1 cellular context compared by ENCODE assay signal in the genomic region with DNA sequence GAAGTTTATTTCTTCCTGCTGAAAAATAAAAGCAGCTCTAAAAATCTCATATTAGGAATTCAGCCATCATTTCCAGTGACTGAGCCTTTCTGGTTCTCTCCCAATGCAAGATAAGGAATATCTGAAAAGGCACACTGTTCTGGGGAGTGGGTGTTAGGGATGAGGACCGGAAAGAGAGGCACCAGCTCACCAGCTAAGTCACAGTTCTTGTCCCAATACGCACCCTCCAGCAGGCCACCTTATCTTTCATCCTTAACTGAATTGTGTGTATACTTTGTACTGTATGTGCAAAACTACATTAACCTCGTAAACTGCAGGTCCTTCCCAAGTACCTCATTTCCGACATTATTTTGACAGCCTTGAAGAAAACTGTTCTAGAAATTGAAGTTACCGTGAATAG.
TF ChIP-seq lines count a peak whose summit lies in the region.

No MANE protein-coding gene starts in this region.

TF ChIP-seq in K562, 482 proteins besides CTCF, POLR2A, EP300 and RAD21 (continues in another document):
- TF ChIP-seq MEIS2 (IDR thresholded peaks at IDR 0.05; ENCODE audit: partially characterized antibody) (no peak), BCOR (IDR thresholded peaks at IDR 0.05) (peak; percentile 28; the same call in 1 of the 2 replicates), CTBP1 (IDR thresholded peaks at IDR 0.05; ENCODE audit: borderline replicate concordance) (peak; percentile 39; the same call in 1 of the 2 replicates), ARNT (IDR thresholded peaks at IDR 0.05) (0 out of 4 replicates have a peak, but pooled peaks of 1 of the 2 experiments have one; percentile 25), NRF1 (conservative IDR thresholded peaks at IDR 0.05 in 1 of 2, IDR thresholded peaks at IDR 0.05 in 1 of 2) (peak; percentile 69 to 71), SMARCA4 (IDR thresholded peaks at IDR 0.05) (peak; percentile 86), RBM14 (IDR thresholded peaks at IDR 0.05; ENCODE audit: borderline replicate concordance, insufficient read depth, low read depth, low read length) (no peak), STAT5A (IDR thresholded peaks at IDR 0.05; ENCODE audit: borderline replicate concordance, low read length) (peak; percentile 40; the same call in 1 of the 2 replicates), MYNN (IDR thresholded peaks at IDR 0.05) (0 out of 2 replicates have a peak, but pooled peaks have one; percentile 25), MYNN (CRISPR knock-in tag; IDR thresholded peaks at IDR 0.05) (no peak), HDAC3 (IDR thresholded peaks at IDR 0.05; ENCODE audit: borderline replicate concordance, partially characterized antibody) (peak; percentile 30), NCOR1 (IDR thresholded peaks at IDR 0.05) (peak; percentile 85), MYC (IDR thresholded peaks at IDR 0.05; ENCODE audit: low read depth, low read length) (peak; percentile 35; the same call in 1 of the 2 replicates), MYC (CRISPR knock-in tag; IDR thresholded peaks at IDR 0.05; ENCODE audit: borderline replicate concordance, low read depth) (no peak), CC2D1A (IDR thresholded peaks at IDR 0.05) (peak; percentile 64; the same call in 1 of the 2 replicates), ETV5 (CRISPR knock-in tag; IDR thresholded peaks at IDR 0.05; ENCODE audit: low read depth) (peak; percentile 87), HDAC2 (IDR thresholded peaks at IDR 0.05) (peak; percentile 74), FOXM1 (IDR thresholded peaks at IDR 0.05; ENCODE audit: low read depth) (peak; percentile 31; the same call in 1 of the 2 replicates), FOXM1 (CRISPR knock-in tag; IDR thresholded peaks at IDR 0.05; ENCODE audit: low read depth) (no peak), POLR2AphosphoS5 (IDR thresholded peaks at IDR 0.05; ENCODE audit: control insufficient read depth, insufficient read depth, low read depth, low read length) (peak; percentile 48; the same call in 1 of the 2 replicates), ZNF143 (CRISPR knock-in tag; IDR thresholded peaks at IDR 0.05) (no peak), SMARCE1 (IDR thresholded peaks at IDR 0.05) (peak; percentile 75; the same call in 1 of the 2 replicates), GATA2 (CRISPR knock-in tag; IDR thresholded peaks at IDR 0.05) (no peak), DPF2 (IDR thresholded peaks at IDR 0.05) (peak; percentile 91), JUND (IDR thresholded peaks at IDR 0.05; ENCODE audit: borderline replicate concordance, low read depth, low read length) (peak; percentile 65; the same call in 1 of the 2 replicates), JUND (tag; IDR thresholded peaks at IDR 0.05; ENCODE audit: borderline replicate concordance, low read depth, low read length) (peak; percentile 30; the same call in 1 of the 3 replicates), YBX1 (IDR thresholded peaks at IDR 0.05) (no peak), MCM3 (IDR thresholded peaks at IDR 0.05) (no peak), NCOA1 (IDR thresholded peaks at IDR 0.05; ENCODE audit: low read depth) (peak; percentile 74; the same call in 1 of the 2 replicates), MTA3 (IDR thresholded peaks at IDR 0.05; ENCODE audit: borderline replicate concordance) (peak; percentile 39; the same call in 1 of the 2 replicates), NFE2 (IDR thresholded peaks at IDR 0.05; ENCODE audit: low read depth) (peak; percentile 41), TBL1XR1 (IDR thresholded peaks at IDR 0.05; ENCODE audit: low read length in 2 of 2) (peak in 1 of 2 experiments; percentile 82; a peak in 2 of 4 replicates), ETV1 (tag; conservative IDR thresholded peaks at IDR 0.05; ENCODE audit: low read depth) (peak; percentile 64; the same call in 1 of the 2 replicates), NFIC (IDR thresholded peaks at IDR 0.05) (peak; percentile 60), KLF16 (IDR thresholded peaks at IDR 0.05) (peak; percentile 65; the same call in 1 of the 2 replicates), PTRF (tag; IDR thresholded peaks at IDR 0.05) (no peak), TCF3 (CRISPR knock-in tag; IDR thresholded peaks at IDR 0.05) (peak; percentile 88), CREM (IDR thresholded peaks at IDR 0.05; ENCODE audit: low read depth) (peak; percentile 52; the same call in 1 of the 2 replicates), LEF1 (IDR thresholded peaks at IDR 0.05) (peak; percentile 27; the same call in 1 of the 2 replicates), KLF13 (tag; IDR thresholded peaks at IDR 0.05; ENCODE audit: borderline replicate concordance, low read depth) (no peak), NBN (IDR thresholded peaks at IDR 0.05; ENCODE audit: low read depth) (peak; percentile 69; the same call in 1 of the 2 replicates), SOX6 (IDR thresholded peaks at IDR 0.05) (peak; percentile 55), ARID1B (IDR thresholded peaks at IDR 0.05) (peak; percentile 93), GABPA (tag; conservative IDR thresholded peaks at IDR 0.05; ENCODE audit: low read depth) (0 out of 2 replicates have a peak, but pooled peaks have one; percentile 18), CCNT2 (IDR thresholded peaks at IDR 0.05; ENCODE audit: borderline replicate concordance, extremely low read depth, insufficient read length, low read depth, low read length) (peak; percentile 51), ZNF354B (CRISPR knock-in tag; IDR thresholded peaks at IDR 0.05) (no peak), NEUROD1 (IDR thresholded peaks at IDR 0.05; ENCODE audit: borderline replicate concordance, low read depth, low read length, partially characterized antibody) (peak; percentile 40), EGR1 (conservative IDR thresholded peaks at IDR 0.05) (peak; percentile 91), CBFA2T2 (conservative IDR thresholded peaks at IDR 0.05) (peak; percentile 84), MTA1 (IDR thresholded peaks at IDR 0.05; ENCODE audit: borderline replicate concordance) (0 out of 2 replicates have a peak, but pooled peaks have one; percentile 14), KDM1A (IDR thresholded peaks at IDR 0.05) (peak; percentile 81 to 82), TAL1 (IDR thresholded peaks at IDR 0.05) (peak; percentile 83)
- TF ChIP-seq, protein P1, sequence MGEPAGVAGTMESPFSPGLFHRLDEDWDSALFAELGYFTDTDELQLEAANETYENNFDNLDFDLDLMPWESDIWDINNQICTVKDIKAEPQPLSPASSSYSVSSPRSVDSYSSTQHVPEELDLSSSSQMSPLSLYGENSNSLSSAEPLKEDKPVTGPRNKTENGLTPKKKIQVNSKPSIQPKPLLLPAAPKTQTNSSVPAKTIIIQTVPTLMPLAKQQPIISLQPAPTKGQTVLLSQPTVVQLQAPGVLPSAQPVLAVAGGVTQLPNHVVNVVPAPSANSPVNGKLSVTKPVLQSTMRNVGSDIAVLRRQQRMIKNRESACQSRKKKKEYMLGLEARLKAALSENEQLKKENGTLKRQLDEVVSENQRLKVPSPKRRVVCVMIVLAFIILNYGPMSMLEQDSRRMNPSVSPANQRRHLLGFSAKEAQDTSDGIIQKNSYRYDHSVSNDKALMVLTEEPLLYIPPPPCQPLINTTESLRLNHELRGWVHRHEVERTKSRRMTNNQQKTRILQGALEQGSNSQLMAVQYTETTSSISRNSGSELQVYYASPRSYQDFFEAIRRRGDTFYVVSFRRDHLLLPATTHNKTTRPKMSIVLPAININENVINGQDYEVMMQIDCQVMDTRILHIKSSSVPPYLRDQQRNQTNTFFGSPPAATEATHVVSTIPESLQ (CRISPR knock-in tag; IDR thresholded peaks at IDR 0.05) = no peak
- TF ChIP-seq, protein P2, sequence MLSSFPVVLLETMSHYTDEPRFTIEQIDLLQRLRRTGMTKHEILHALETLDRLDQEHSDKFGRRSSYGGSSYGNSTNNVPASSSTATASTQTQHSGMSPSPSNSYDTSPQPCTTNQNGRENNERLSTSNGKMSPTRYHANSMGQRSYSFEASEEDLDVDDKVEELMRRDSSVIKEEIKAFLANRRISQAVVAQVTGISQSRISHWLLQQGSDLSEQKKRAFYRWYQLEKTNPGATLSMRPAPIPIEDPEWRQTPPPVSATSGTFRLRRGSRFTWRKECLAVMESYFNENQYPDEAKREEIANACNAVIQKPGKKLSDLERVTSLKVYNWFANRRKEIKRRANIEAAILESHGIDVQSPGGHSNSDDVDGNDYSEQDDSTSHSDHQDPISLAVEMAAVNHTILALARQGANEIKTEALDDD (IDR thresholded peaks at IDR 0.05) = peak; percentile 76
- TF ChIP-seq, protein P3, sequence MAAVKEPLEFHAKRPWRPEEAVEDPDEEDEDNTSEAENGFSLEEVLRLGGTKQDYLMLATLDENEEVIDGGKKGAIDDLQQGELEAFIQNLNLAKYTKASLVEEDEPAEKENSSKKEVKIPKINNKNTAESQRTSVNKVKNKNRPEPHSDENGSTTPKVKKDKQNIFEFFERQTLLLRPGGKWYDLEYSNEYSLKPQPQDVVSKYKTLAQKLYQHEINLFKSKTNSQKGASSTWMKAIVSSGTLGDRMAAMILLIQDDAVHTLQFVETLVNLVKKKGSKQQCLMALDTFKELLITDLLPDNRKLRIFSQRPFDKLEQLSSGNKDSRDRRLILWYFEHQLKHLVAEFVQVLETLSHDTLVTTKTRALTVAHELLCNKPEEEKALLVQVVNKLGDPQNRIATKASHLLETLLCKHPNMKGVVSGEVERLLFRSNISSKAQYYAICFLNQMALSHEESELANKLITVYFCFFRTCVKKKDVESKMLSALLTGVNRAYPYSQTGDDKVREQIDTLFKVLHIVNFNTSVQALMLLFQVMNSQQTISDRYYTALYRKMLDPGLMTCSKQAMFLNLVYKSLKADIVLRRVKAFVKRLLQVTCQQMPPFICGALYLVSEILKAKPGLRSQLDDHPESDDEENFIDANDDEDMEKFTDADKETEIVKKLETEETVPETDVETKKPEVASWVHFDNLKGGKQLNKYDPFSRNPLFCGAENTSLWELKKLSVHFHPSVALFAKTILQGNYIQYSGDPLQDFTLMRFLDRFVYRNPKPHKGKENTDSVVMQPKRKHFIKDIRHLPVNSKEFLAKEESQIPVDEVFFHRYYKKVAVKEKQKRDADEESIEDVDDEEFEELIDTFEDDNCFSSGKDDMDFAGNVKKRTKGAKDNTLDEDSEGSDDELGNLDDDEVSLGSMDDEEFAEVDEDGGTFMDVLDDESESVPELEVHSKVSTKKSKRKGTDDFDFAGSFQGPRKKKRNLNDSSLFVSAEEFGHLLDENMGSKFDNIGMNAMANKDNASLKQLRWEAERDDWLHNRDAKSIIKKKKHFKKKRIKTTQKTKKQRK (IDR thresholded peaks at IDR 0.05; ENCODE audit: borderline replicate concordance, low read depth, low read length) = no peak
- TF ChIP-seq, protein P4, sequence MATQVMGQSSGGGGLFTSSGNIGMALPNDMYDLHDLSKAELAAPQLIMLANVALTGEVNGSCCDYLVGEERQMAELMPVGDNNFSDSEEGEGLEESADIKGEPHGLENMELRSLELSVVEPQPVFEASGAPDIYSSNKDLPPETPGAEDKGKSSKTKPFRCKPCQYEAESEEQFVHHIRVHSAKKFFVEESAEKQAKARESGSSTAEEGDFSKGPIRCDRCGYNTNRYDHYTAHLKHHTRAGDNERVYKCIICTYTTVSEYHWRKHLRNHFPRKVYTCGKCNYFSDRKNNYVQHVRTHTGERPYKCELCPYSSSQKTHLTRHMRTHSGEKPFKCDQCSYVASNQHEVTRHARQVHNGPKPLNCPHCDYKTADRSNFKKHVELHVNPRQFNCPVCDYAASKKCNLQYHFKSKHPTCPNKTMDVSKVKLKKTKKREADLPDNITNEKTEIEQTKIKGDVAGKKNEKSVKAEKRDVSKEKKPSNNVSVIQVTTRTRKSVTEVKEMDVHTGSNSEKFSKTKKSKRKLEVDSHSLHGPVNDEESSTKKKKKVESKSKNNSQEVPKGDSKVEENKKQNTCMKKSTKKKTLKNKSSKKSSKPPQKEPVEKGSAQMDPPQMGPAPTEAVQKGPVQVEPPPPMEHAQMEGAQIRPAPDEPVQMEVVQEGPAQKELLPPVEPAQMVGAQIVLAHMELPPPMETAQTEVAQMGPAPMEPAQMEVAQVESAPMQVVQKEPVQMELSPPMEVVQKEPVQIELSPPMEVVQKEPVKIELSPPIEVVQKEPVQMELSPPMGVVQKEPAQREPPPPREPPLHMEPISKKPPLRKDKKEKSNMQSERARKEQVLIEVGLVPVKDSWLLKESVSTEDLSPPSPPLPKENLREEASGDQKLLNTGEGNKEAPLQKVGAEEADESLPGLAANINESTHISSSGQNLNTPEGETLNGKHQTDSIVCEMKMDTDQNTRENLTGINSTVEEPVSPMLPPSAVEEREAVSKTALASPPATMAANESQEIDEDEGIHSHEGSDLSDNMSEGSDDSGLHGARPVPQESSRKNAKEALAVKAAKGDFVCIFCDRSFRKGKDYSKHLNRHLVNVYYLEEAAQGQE (CRISPR knock-in tag; IDR thresholded peaks at IDR 0.05; ENCODE audit: low read depth) = no peak
- TF ChIP-seq, protein P5, sequence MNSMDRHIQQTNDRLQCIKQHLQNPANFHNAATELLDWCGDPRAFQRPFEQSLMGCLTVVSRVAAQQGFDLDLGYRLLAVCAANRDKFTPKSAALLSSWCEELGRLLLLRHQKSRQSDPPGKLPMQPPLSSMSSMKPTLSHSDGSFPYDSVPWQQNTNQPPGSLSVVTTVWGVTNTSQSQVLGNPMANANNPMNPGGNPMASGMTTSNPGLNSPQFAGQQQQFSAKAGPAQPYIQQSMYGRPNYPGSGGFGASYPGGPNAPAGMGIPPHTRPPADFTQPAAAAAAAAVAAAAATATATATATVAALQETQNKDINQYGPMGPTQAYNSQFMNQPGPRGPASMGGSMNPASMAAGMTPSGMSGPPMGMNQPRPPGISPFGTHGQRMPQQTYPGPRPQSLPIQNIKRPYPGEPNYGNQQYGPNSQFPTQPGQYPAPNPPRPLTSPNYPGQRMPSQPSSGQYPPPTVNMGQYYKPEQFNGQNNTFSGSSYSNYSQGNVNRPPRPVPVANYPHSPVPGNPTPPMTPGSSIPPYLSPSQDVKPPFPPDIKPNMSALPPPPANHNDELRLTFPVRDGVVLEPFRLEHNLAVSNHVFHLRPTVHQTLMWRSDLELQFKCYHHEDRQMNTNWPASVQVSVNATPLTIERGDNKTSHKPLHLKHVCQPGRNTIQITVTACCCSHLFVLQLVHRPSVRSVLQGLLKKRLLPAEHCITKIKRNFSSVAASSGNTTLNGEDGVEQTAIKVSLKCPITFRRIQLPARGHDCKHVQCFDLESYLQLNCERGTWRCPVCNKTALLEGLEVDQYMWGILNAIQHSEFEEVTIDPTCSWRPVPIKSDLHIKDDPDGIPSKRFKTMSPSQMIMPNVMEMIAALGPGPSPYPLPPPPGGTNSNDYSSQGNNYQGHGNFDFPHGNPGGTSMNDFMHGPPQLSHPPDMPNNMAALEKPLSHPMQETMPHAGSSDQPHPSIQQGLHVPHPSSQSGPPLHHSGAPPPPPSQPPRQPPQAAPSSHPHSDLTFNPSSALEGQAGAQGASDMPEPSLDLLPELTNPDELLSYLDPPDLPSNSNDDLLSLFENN (IDR thresholded peaks at IDR 0.05; ENCODE audit: low read depth in 2 of 2, low read length in 2 of 2) = peak in 1 of 2 experiments; percentile 81; a peak in 2 of 4 replicates
- TF ChIP-seq, protein P6, sequence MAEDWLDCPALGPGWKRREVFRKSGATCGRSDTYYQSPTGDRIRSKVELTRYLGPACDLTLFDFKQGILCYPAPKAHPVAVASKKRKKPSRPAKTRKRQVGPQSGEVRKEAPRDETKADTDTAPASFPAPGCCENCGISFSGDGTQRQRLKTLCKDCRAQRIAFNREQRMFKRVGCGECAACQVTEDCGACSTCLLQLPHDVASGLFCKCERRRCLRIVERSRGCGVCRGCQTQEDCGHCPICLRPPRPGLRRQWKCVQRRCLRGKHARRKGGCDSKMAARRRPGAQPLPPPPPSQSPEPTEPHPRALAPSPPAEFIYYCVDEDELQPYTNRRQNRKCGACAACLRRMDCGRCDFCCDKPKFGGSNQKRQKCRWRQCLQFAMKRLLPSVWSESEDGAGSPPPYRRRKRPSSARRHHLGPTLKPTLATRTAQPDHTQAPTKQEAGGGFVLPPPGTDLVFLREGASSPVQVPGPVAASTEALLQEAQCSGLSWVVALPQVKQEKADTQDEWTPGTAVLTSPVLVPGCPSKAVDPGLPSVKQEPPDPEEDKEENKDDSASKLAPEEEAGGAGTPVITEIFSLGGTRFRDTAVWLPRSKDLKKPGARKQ (CRISPR knock-in tag; IDR thresholded peaks at IDR 0.05) = no peak
